ENCODE assay signal across 5 cellular contexts in the genomic region with DNA sequence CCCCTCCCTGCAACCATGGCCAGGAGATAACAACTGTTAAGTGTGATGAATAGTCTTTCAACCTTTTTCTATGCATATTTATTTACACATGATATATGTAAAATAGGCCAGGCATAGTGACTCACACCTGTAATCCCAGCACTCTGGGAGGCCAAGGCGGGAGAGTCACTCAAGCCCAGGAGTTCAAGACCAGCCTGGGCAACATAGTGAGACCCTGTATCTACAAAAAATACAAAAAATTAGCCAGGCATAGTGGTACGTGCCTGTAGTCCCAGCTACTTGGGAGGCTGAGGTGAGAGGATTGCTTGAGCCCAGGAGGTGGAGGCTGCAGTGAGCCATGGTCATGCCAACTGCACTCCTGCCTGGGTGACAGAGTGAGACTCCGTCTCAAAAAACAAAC.
DNase-seq lines count a peak whose midpoint lies in the region; ATAC-seq and TF ChIP-seq lines count a peak whose summit lies in the region.
"Not testable (repeated sequence)": the region's sequence is repeated elsewhere in the genome, so short reads cannot be mapped to it uniquely, and the experiment has no call there.

No MANE protein-coding gene starts in this region.

- ATAC-seq in body of pancreas = not testable (repeated sequence)

- not testable (repeated sequence) for H3K9me3 ChIP-seq in body of pancreas; hepatocyte (ENCODE audit: low read depth)

- TF ChIP-seq POLR2A in body of pancreas (IDR thresholded peaks at IDR 0.05) = not testable (repeated sequence)

- H3K4me3 Mint-ChIP-seq in nephron progenitor cell = not testable (repeated sequence)

- not testable (repeated sequence) for H3K27me3 ChIP-seq in body of pancreas, hepatocyte

- not testable (repeated sequence) for TF ChIP-seq CTCF in body of pancreas (IDR thresholded peaks at IDR 0.05); hepatocyte (IDR thresholded peaks at IDR 0.05; ENCODE audit: poor library complexity); nephron progenitor cell (IDR thresholded peaks at IDR 0.05)

- DNase-seq in DMS53 treated with DMSO at 0.1 percent for 48 hours (lab: John Stamatoyannopoulos, UW; ENCODE audit: unreplicated experiment) = peak; percentile 24
- DNase-seq in NCI-H69 (lab: John Stamatoyannopoulos, UW) = peak; percentile 9
- DNase-seq in body of pancreas = peak in 2 of 4 donors; percentile 30 to 33
- not testable (repeated sequence) for DNase-seq in hepatocyte (ENCODE audit: low spot score); nephron progenitor cell

- H3K9me3 Mint-ChIP-seq in nephron progenitor cell = not testable (repeated sequence)

- not testable (repeated sequence) for H3K4me2 ChIP-seq in hepatocyte

- not testable (repeated sequence) for H2AFZ ChIP-seq in hepatocyte

- H3K27ac ChIP-seq in body of pancreas (peak overlapping the region; percentile 78 to 87 (median 80)), hepatocyte (peak overlapping the region; percentile 1)

- not testable (repeated sequence) for H3K4me1 Mint-ChIP-seq in nephron progenitor cell

- intact Hi-C loops in body of pancreas (cut with DNase I) = not testable (repeated sequence)

- H3K36me3 ChIP-seq in body of pancreas (replicated peaks in 1 of 2; ENCODE audit: insufficient read depth in 1 of 2, low read depth in 2 of 2); hepatocyte (replicated peaks; ENCODE audit: insufficient read depth, low read depth): not testable (repeated sequence)

- H3K79me2 ChIP-seq in hepatocyte = not testable (repeated sequence)

- H3K27ac Mint-ChIP-seq in nephron progenitor cell = peak overlapping the region; percentile 13

- not testable (repeated sequence) for H3K4me3 ChIP-seq in body of pancreas, hepatocyte

- H3K27me3 Mint-ChIP-seq in nephron progenitor cell (ENCODE audit: low read depth, poor library complexity) = not testable (repeated sequence)

- WGBS in body of pancreas, 2 donors = 46 to 54% methylated on average over 3 of the region's 3 CpGs
- WGBS in hepatocyte (ENCODE audit: low lambda C conversion rate, missing lambda C conversion rate) = 95% methylated on average over 3 of the region's 3 CpGs

- not testable (repeated sequence) for H4K20me1 ChIP-seq in hepatocyte (ENCODE audit: insufficient read depth, poor library complexity, severe bottlenecking)

- H3K9me2 ChIP-seq in hepatocyte (replicated peaks; ENCODE audit: insufficient read depth) = not testable (repeated sequence)

- peaks cover 62% of the 10 kb centered on the region for H3K36me3 Mint-ChIP-seq in nephron progenitor cell (ENCODE audit: low read depth)

- H3K4me1 ChIP-seq in body of pancreas = peaks cover 68% of the 10 kb centered on the region
- H3K4me1 ChIP-seq in hepatocyte (ENCODE audit: insufficient read depth) = not testable (repeated sequence)
